Comparison of ENCODE assay signal across 11 cellular contexts in genomic region chr3:171192176-171192854, GRCh38.
DNase-seq lines count a peak whose midpoint lies in the region; ATAC-seq and TF ChIP-seq lines count a peak whose summit lies in the region.
"Had no signal": no experiment of that assay in that cellular context is flagged by ENCODE, and none has a peak within 500 bp of the region (broad histone marks: within the 10 kb centered on the region; RNA-seq: fewer than 3 reads in every experiment).

No MANE protein-coding gene starts in this region.

- H3K9me2 ChIP-seq in GM23248 (ENCODE audit: insufficient read depth) = no peaks in the 10 kb centered on the region

- no peak overlapping the region for H3K9ac ChIP-seq in GM23248

- H3K27me3 ChIP-seq in GM23248 (replicated peaks; ENCODE audit: insufficient read depth) = no peaks in the 10 kb centered on the region
- H3K27me3 ChIP-seq in dorsolateral prefrontal cortex = no peaks in the 10 kb centered on the region
- H3K27me3 ChIP-seq: sigmoid colon, suprapubic skin had no signal

- H4K20me1 ChIP-seq in GM23248 (ENCODE audit: insufficient read depth) = no peaks in the 10 kb centered on the region

- WGBS in GM23248 (ENCODE audit: low coverage in 1 of 2, low lambda C conversion rate in 2 of 2, missing lambda C conversion rate in 2 of 2), 2 experiments = 12 to 21% methylated on average over 2 of the region's 2 CpGs

- H3F3A ChIP-seq in GM23248 (ENCODE audit: insufficient read depth) = peaks cover 13% of the 10 kb centered on the region

- no peak overlapping the region for H3K4me3 ChIP-seq in AG04449 (ENCODE audit: low read depth, low read length)
- H3K4me3 ChIP-seq in GM23248 = no peak overlapping the region
- no peak overlapping the region for H3K4me3 ChIP-seq in dorsolateral prefrontal cortex
- H3K4me3 ChIP-seq: sigmoid colon, suprapubic skin had no signal

- no peaks in the 10 kb centered on the region for H3K9me3 ChIP-seq in GM23248 (ENCODE audit: low read depth)
- H3K9me3 ChIP-seq: sigmoid colon, suprapubic skin had no signal

- intact Hi-C loops in dorsolateral prefrontal cortex (cut with DNase I) = no loop called here

- peaks cover 22% of the 10 kb centered on the region for H3K4me1 ChIP-seq in GM23248 (ENCODE audit: insufficient read depth)

- CTCF ChIA-PET in AG04449 (lab: Yijun Ruan, JAX) = interaction anchor here (2.0 kb wide), 1 partner anchor 374 kb away, joined by 7 read pairs; no protein-coding TSS in a partner anchor
- CTCF ChIA-PET in RWPE1 (lab: Yijun Ruan, JAX) = interaction anchor here (0.6 to 0.7 kb wide), 3 partner anchors 13 to 322 kb away, joined by 3 read pairs; partner anchors contain the start of gene RPL22L1

- H3K79me2 ChIP-seq in GM23248 (ENCODE audit: insufficient read depth) = no peaks in the 10 kb centered on the region

- in situ Hi-C loops in GM23248 (cut with MboI) = loop anchor here (25.0 kb wide), 1 partner anchor 370 kb away; no protein-coding TSS in a partner anchor

- H3K4me2 ChIP-seq in GM23248 (ENCODE audit: unreplicated experiment) = peak overlapping the region; percentile 12

- DNase-seq in AG04449 (ENCODE audit: low read depth, low spot score) (peak; percentile 40), GM23248 (peak; percentile 77), RWPE1 (ENCODE audit: low spot score) (peak; percentile 22), fibroblast of gingiva (ENCODE audit: low read depth) (peak; percentile 76), NCI-H526 (lab: John Stamatoyannopoulos, UW) (no peak), dorsolateral prefrontal cortex (no peak)
- DNase-seq: activated naive CD4-positive, alpha-beta T cell treated with Interleukin-2 at 50 U/mL for 16 hours; sigmoid colon had no signal

- H3K27ac ChIP-seq in GM23248 (no peak overlapping the region), RWPE1 (no peak overlapping the region), dorsolateral prefrontal cortex (no peak overlapping the region)
- H3K27ac ChIP-seq: sigmoid colon, suprapubic skin had no signal

- no peak for TF ChIP-seq CTCF in AG04449 (IDR thresholded peaks at IDR 0.05; ENCODE audit: insufficient read depth, low read length, missing control alignments)
- TF ChIP-seq CTCF in RWPE1 (conservative IDR thresholded peaks at IDR 0.05; ENCODE audit: low read depth) = no peak
- TF ChIP-seq CTCF in dorsolateral prefrontal cortex (IDR thresholded peaks at IDR 0.05 in 54 of 56, conservative IDR thresholded peaks at IDR 0.05 in 2 of 56; ENCODE audit: low read depth in 1 of 56, partially characterized antibody in 56 of 56) = no peak

- H3K36me3 ChIP-seq in GM23248 (ENCODE audit: low read depth) = no peaks in the 10 kb centered on the region
- H3K36me3 ChIP-seq: sigmoid colon, suprapubic skin had no signal

- ATAC-seq in GM18868 (IDR thresholded peaks at IDR 0.05; ENCODE audit: unreplicated experiment) (no peak), HG03571 (IDR thresholded peaks at IDR 0.05; ENCODE audit: unreplicated experiment) (no peak)

- no peak overlapping the region for H2AFZ ChIP-seq in GM23248

- POLR2A ChIA-PET in AG04449 (lab: Yijun Ruan, JAX) = no interaction called here
- POLR2A ChIA-PET in RWPE1 (lab: Yijun Ruan, JAX; ENCODE audit: low non-redundant PET) = no interaction called here

Comparison
In these comparisons a context has a peak if more than half of its experiments do, and no peak if none do; other contexts are left out.
1. DNase-seq: peak in AG04449 (single experiment), GM23248 (single experiment), RWPE1 (single experiment) and fibroblast of gingiva (single experiment); none in NCI-H526 (0 of 2) and dorsolateral prefrontal cortex (0 of 10).